In the genomic region with DNA sequence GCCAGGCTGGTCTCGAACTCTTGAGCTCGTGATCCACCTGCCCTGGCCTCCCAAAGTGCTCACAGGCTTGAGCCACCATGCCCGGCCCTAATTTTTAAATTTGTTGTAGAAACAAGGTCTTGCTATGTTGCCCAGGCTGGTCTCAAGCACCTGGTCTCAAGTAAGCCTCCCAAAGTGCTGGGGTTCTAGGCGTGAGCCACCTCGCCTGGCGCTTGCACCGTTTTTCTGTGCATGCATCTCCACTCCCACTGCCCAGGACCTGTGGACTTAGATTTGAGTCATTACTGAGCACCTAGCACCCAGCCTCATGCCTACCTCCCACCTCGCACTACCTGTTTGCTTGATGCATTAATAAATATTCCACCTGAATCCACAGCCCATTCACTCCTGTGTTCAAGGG, we compare ENCODE assay signal across 6 cellular contexts.
DNase-seq lines count a peak whose midpoint lies in the region; ATAC-seq, FAIRE-seq and TF ChIP-seq lines count a peak whose summit lies in the region.
"Not testable (repeated sequence)": the region's sequence is repeated elsewhere in the genome, so short reads cannot be mapped to it uniquely, and the experiment has no call there.

No MANE protein-coding gene starts in this region.

- H3K9me3 Mint-ChIP-seq in activated CD4-positive, alpha-beta T cell treated with anti-CD3 and anti-CD28 coated beads, Interleukin-2, amount 10 ng/mL, durations not matched to agents 24 days and 14 days; mesothelial cell of epicardium: not testable (repeated sequence)

- POLR2A ChIA-PET in RWPE1 (lab: Yijun Ruan, JAX; ENCODE audit: low non-redundant PET) = not testable (repeated sequence)

- H3K27ac ChIP-seq in RWPE1 = 0 out of 2 replicates have a peak overlapping the region, but pooled peaks have one; percentile 10
- not testable (repeated sequence) for H3K27ac ChIP-seq in kidney (ENCODE audit: low read depth in 2 of 2, low read length in 2 of 2); upper lobe of right lung

- CTCF ChIA-PET in RWPE1 (lab: Yijun Ruan, JAX) = not testable (repeated sequence)

- not testable (repeated sequence) for TF ChIP-seq CTCF in RWPE1 (conservative IDR thresholded peaks at IDR 0.05; ENCODE audit: low read depth); kidney (IDR thresholded peaks at IDR 0.05; ENCODE audit: borderline replicate concordance, extremely low read depth, insufficient read depth); mesothelial cell of epicardium (IDR thresholded peaks at IDR 0.05; ENCODE audit: unreplicated experiment); upper lobe of right lung (IDR thresholded peaks at IDR 0.05)

- not testable (repeated sequence) for H3K36me3 ChIP-seq in kidney (ENCODE audit: control insufficient read depth in 1 of 2, insufficient read depth in 2 of 2, low read length in 2 of 2)
- H3K36me3 ChIP-seq in upper lobe of right lung = peaks cover 18% of the 10 kb centered on the region

- not testable (repeated sequence) for H3K4me3 Mint-ChIP-seq in activated CD4-positive, alpha-beta T cell treated with anti-CD3 and anti-CD28 coated beads, Interleukin-2, amount 10 ng/mL, durations not matched to agents 24 days and 14 days; mesothelial cell of epicardium

- H3K36me3 Mint-ChIP-seq in activated CD4-positive, alpha-beta T cell treated with anti-CD3 and anti-CD28 coated beads, Interleukin-2, amount 10 ng/mL, durations not matched to agents 24 days and 14 days (ENCODE audit: low read depth) = not testable (repeated sequence)
- peaks cover 19% of the 10 kb centered on the region for H3K36me3 Mint-ChIP-seq in mesothelial cell of epicardium

- not testable (repeated sequence) for H3K27me3 Mint-ChIP-seq in activated CD4-positive, alpha-beta T cell treated with anti-CD3 and anti-CD28 coated beads, Interleukin-2, amount 10 ng/mL, durations not matched to agents 24 days and 14 days; mesothelial cell of epicardium (ENCODE audit: low read depth)

- not testable (repeated sequence) for H3K27me3 ChIP-seq in upper lobe of right lung

- H3K9ac ChIP-seq in kidney (ENCODE audit: low read length in 2 of 2) = not testable (repeated sequence)

- FAIRE-seq in kidney (lab: Jason Lieb, UNC) = not testable (repeated sequence)

- not testable (repeated sequence) for H3K4me1 Mint-ChIP-seq in activated CD4-positive, alpha-beta T cell treated with anti-CD3 and anti-CD28 coated beads, Interleukin-2, amount 10 ng/mL, durations not matched to agents 24 days and 14 days; mesothelial cell of epicardium

- H3K9me3 ChIP-seq in kidney (ENCODE audit: control insufficient read depth in 1 of 2, low read length in 2 of 2); upper lobe of right lung: not testable (repeated sequence)

- ATAC-seq in Right ventricle myocardium inferior, upper lobe of right lung: not testable (repeated sequence)

- H3K27ac Mint-ChIP-seq in activated CD4-positive, alpha-beta T cell treated with anti-CD3 and anti-CD28 coated beads, Interleukin-2, amount 10 ng/mL, durations not matched to agents 24 days and 14 days = not testable (repeated sequence)
- peak overlapping the region; percentile 19 for H3K27ac Mint-ChIP-seq in mesothelial cell of epicardium

- not testable (repeated sequence) for H3K4me3 ChIP-seq in kidney (ENCODE audit: low read length in 2 of 2); upper lobe of right lung

- H3K4me1 ChIP-seq in kidney (ENCODE audit: control insufficient read depth in 1 of 2, insufficient read depth in 1 of 2, low read depth in 1 of 2, low read length in 2 of 2); upper lobe of right lung: not testable (repeated sequence)

- not testable (repeated sequence) for DNase-seq in RWPE1 (ENCODE audit: low spot score); mesothelial cell of epicardium (ENCODE audit: low spot score in 2 of 2, unreplicated experiment in 2 of 2)
- peak; percentile 16 for DNase-seq in activated CD4-positive, alpha-beta T cell treated with anti-CD3 and anti-CD28 coated beads, Interleukin-2, amount 10 ng/mL, durations not matched to agents 24 days and 14 days
- DNase-seq in Right ventricle myocardium inferior (ENCODE audit: missing footprints) (peak; percentile 62), kidney (peak; percentile 69), upper lobe of right lung (peak; percentile 70)

- intact Hi-C loops in activated CD4-positive, alpha-beta T cell treated with anti-CD3 and anti-CD28 coated beads, Interleukin-2, amount 10 ng/mL, durations not matched to agents 24 days and 14 days (cut with micrococcal nuclease); Right ventricle myocardium inferior (cut with DNase I); kidney (cut with DNase I); upper lobe of right lung (cut with DNase I): not testable (repeated sequence)
